8 cellular contexts compared by ENCODE assay signal in genomic region chr1:202807926-202808757, GRCh38. TPM values are rescaled to one million over a fixed set of nuclear protein-coding genes. Genes with fewer than 3 reads are reported as not detected.
DNase-seq lines count a peak whose midpoint lies in the region; ATAC-seq, FAIRE-seq and TF ChIP-seq lines count a peak whose summit lies in the region.

Gene KDM5B, minus strand, starts transcription at chr1:202808421. Its CDS starts 116 bp downstream, at chr1:202808305.

- peak; percentile 71 for DNase-seq in A673 (ENCODE audit: low spot score)
- peak; percentile 86 for DNase-seq in GM23248
- no peak for DNase-seq in NT2/D1 (ENCODE audit: low read depth, low spot score)
- DNase-seq in activated CD8-positive, alpha-beta memory T cell treated with anti-CD3 and anti-CD28 coated beads, Interleukin-2, amount 50 U/mL, for 48 hours, result peak; percentile 79
- peak; percentile 59 for DNase-seq in endothelial cell of umbilical vein (ENCODE audit: low read depth, low spot score)
- DNase-seq in mesenteric fat pad (ENCODE audit: low spot score), result no peak
- DNase-seq in stimulated activated CD8-positive, alpha-beta memory T cell treated with anti-CD3 and anti-CD28 coated beads, Interleukin-15, amount 100 ng/mL, for 1 hour (ENCODE audit: low read depth), result peak; percentile 34

- in situ Hi-C loops in GM23248 (cut with MboI), result no loop called here

- TF ChIP-seq POLR2A in endothelial cell of umbilical vein (IDR thresholded peaks at IDR 0.05; ENCODE audit: low read depth, low read length), result peak; percentile 86

- no peaks in the 10 kb centered on the region for H3K9me1 ChIP-seq in endothelial cell of umbilical vein (replicated peaks; ENCODE audit: control insufficient read depth, extremely low read depth, insufficient read depth, low read length)

- no peak for TF ChIP-seq CTCF in A673 (conservative IDR thresholded peaks at IDR 0.05; ENCODE audit: low read depth, low read length)
- no peak for TF ChIP-seq CTCF in endothelial cell of umbilical vein (IDR thresholded peaks at IDR 0.05; ENCODE audit: extremely low read depth in 1 of 2, insufficient read depth in 1 of 2, low read depth in 1 of 2, low read length in 2 of 2)

- no peak for ATAC-seq in HG03139 (IDR thresholded peaks at IDR 0.05; ENCODE audit: unreplicated experiment)

- peaks cover 43% of the 10 kb centered on the region for H3F3A ChIP-seq in GM23248 (ENCODE audit: insufficient read depth)

- no peaks in the 10 kb centered on the region for H3K9me2 ChIP-seq in GM23248 (ENCODE audit: insufficient read depth)

- WGBS in GM23248 (ENCODE audit: low coverage in 1 of 2, low lambda C conversion rate in 2 of 2, missing lambda C conversion rate in 2 of 2), 2 experiments, result 1 to 2% methylated on average over 56 to 79 of the region's 84 CpGs

- POLR2A ChIA-PET in A673 (lab: Charles Lee; ENCODE audit: low non-redundant PET) (no interaction called here), endothelial cell of umbilical vein (lab: Charles Lee) (interaction anchor here (0.7 kb wide), 1 partner anchor 83 kb away, joined by 3 read pairs; no protein-coding TSS in a partner anchor)

- H3K4me2 ChIP-seq in GM23248 (ENCODE audit: unreplicated experiment), result peak within 1 kb of the TSS; percentile 98
- H3K4me2 ChIP-seq in endothelial cell of umbilical vein (ENCODE audit: insufficient read depth, low read length), result peak within 1 kb of the TSS; percentile 65

- no peaks in the 10 kb centered on the region for H3K27me3 ChIP-seq in A673 (replicated peaks; ENCODE audit: insufficient read depth, low read depth, low read length, poor library complexity)
- H3K27me3 ChIP-seq in GM23248 (replicated peaks; ENCODE audit: insufficient read depth), result no peaks in the 10 kb centered on the region
- H3K27me3 ChIP-seq in NT2/D1 (ENCODE audit: insufficient read depth, insufficient read length), result peaks cover 43% of the 10 kb centered on the region
- peaks cover 9% of the 10 kb centered on the region in 2 experiments for H3K27me3 ChIP-seq in endothelial cell of umbilical vein (ENCODE audit: control insufficient read depth in 2 of 2, insufficient read depth in 2 of 2, low read length in 2 of 2)

- H3K79me2 ChIP-seq in GM23248 (ENCODE audit: insufficient read depth) (peaks cover 48% of the 10 kb centered on the region), endothelial cell of umbilical vein (ENCODE audit: control insufficient read depth, insufficient read depth, low read length) (peaks cover 48% of the 10 kb centered on the region)

- BruUV-seq in A673 (replicated peaks; lab: Mats Ljungman, UMichigan), result no TSS peak
- BruUV-seq in endothelial cell of umbilical vein (replicated peaks; lab: Mats Ljungman, UMichigan), result no TSS peak

- H3K4me1 ChIP-seq in A673 (ENCODE audit: insufficient read depth, low read length, poor library complexity, severe bottlenecking) (peaks cover 27% of the 10 kb centered on the region), GM23248 (ENCODE audit: insufficient read depth) (peaks cover 44% of the 10 kb centered on the region), NT2/D1 (ENCODE audit: insufficient read depth, insufficient read length) (peaks cover 10% of the 10 kb centered on the region), endothelial cell of umbilical vein (ENCODE audit: control insufficient read depth, extremely low read depth, insufficient read depth, low read length) (peaks cover 13% of the 10 kb centered on the region)

- H3K9me3 ChIP-seq in A673 (ENCODE audit: low read depth, low read length, poor library complexity, severe bottlenecking), result no peaks in the 10 kb centered on the region
- H3K9me3 ChIP-seq in GM23248 (ENCODE audit: low read depth), result no peaks in the 10 kb centered on the region
- H3K9me3 ChIP-seq in NT2/D1 (ENCODE audit: insufficient read depth, low read length), result no peaks in the 10 kb centered on the region
- H3K9me3 ChIP-seq in endothelial cell of umbilical vein (replicated peaks; ENCODE audit: control insufficient read depth, insufficient read depth, low read length), result no peaks in the 10 kb centered on the region

- H3K27ac ChIP-seq in A673 (ENCODE audit: low read depth, low read length, poor library complexity, severe bottlenecking) (peak within 1 kb of the TSS; percentile 89), GM23248 (peak within 1 kb of the TSS; percentile 85), endothelial cell of umbilical vein (ENCODE audit: insufficient read depth, low read depth, low read length) (peak within 1 kb of the TSS; percentile 20)

- H4K20me1 ChIP-seq in GM23248 (ENCODE audit: insufficient read depth) (peaks cover 25% of the 10 kb centered on the region), endothelial cell of umbilical vein (replicated peaks; ENCODE audit: control insufficient read depth, extremely low read depth, insufficient read depth, low read length) (peaks cover 8% of the 10 kb centered on the region)

- H3K9ac ChIP-seq in GM23248, result peak within 1 kb of the TSS; percentile 98
- peak within 1 kb of the TSS; percentile 98 for H3K9ac ChIP-seq in NT2/D1 (ENCODE audit: insufficient read length, low read depth)
- H3K9ac ChIP-seq in endothelial cell of umbilical vein (replicated peaks; ENCODE audit: extremely low read depth, insufficient read depth, low read length), result peak within 1 kb of the TSS; percentile 76

- H3K4me3 ChIP-seq in A673 (ENCODE audit: low read depth, low read length, poor library complexity, severe bottlenecking) (peak within 1 kb of the TSS; percentile 96), GM23248 (peak within 1 kb of the TSS; percentile 94), NT2/D1 (ENCODE audit: insufficient read length, low read depth) (peak within 1 kb of the TSS; percentile 93), endothelial cell of umbilical vein (replicated peaks in 1 of 3; ENCODE audit: insufficient read depth in 1 of 3, low read depth in 1 of 3, low read length in 3 of 3) (peak within 1 kb of the TSS; percentile 71 to 99 (median 93))

- dilution Hi-C loops in endothelial cell of umbilical vein (cut with MboI; ENCODE audit: extremely low pct_ligation_motif_present, low sequenced_read_pairs), result no loop called here

- FAIRE-seq in endothelial cell of umbilical vein (lab: Jason Lieb, UNC), result peak; percentile 73

- peak within 1 kb of the TSS; percentile 92 for H2AFZ ChIP-seq in GM23248
- peak within 1 kb of the TSS; percentile 64 for H2AFZ ChIP-seq in endothelial cell of umbilical vein (ENCODE audit: low read depth, low read length)

- CTCF ChIA-PET in A673 (lab: Charles Lee) (interaction anchor here (0.6 kb wide), 1 partner anchor 88 kb away, joined by 3 read pairs; no protein-coding TSS in a partner anchor), endothelial cell of umbilical vein (lab: Charles Lee) (interaction anchor here (1.1 kb wide), 1 partner anchor 44 kb away, joined by 3 read pairs; no protein-coding TSS in a partner anchor)

- no peaks in the 10 kb centered on the region for H3K36me3 ChIP-seq in A673 (ENCODE audit: insufficient read depth, low read length, poor library complexity, severe bottlenecking)
- H3K36me3 ChIP-seq in GM23248 (ENCODE audit: low read depth), result no peaks in the 10 kb centered on the region
- H3K36me3 ChIP-seq in NT2/D1 (ENCODE audit: insufficient read depth, insufficient read length, low read length), result no peaks in the 10 kb centered on the region
- no peaks in the 10 kb centered on the region for H3K36me3 ChIP-seq in endothelial cell of umbilical vein (ENCODE audit: control insufficient read depth in 2 of 2, extremely low read depth in 1 of 2, insufficient read depth in 2 of 2, low read length in 2 of 2)

- intact Hi-C loops in A673 (cut with micrococcal nuclease; ENCODE audit: unreplicated experiment), result no loop called here
- intact Hi-C loops in endothelial cell of umbilical vein (cut with micrococcal nuclease), result no loop called here

TF ChIP-seq in endothelial cell of umbilical vein, 7 proteins besides CTCF, POLR2A, EP300 and RAD21:
- peak; percentile 91 for TF ChIP-seq POLR2AphosphoS5 (IDR thresholded peaks at IDR 0.05; ENCODE audit: insufficient read depth, low read depth, low read length)
- no peak for TF ChIP-seq EZH2 (IDR thresholded peaks at IDR 0.05; ENCODE audit: borderline replicate concordance, low read depth, low read length, severe bottlenecking)
- TF ChIP-seq FOS (IDR thresholded peaks at IDR 0.05; ENCODE audit: borderline replicate concordance, insufficient read depth, low read length), result no peak

RNA-seq across cellular contexts. Expression of gene KDM5B, which starts in this region (rescaled TPM):
- total RNA-seq in A673 (2021) (71.2 and 73.8 TPM in 2 replicates), endothelial cell of umbilical vein (65.5 and 69.8 TPM in 2 replicates), mesenteric fat pad (33.4 TPM)
- 64.3 and 74.7 TPM in 2 replicates for total RNA-seq in GM23248 (2014; rRNA removed; shearing (Covaris generic))
- polyA plus RNA-seq in GM23248 (2016; fragmentation: Nextera tagmentation; extraction: Ambion mirVana) (74.4 and 79.5 TPM in 2 replicates), endothelial cell of umbilical vein (25.2 and 25.9 TPM in 2 replicates)
- 25.9 and 28.8 TPM in 2 replicates for polyA plus RNA-seq in endothelial cell of umbilical vein (2011; cell fraction: cytosol; rRNA removed)
- 85.8 and 87.1 TPM in 2 replicates for polyA plus RNA-seq in endothelial cell of umbilical vein (2011; cell fraction: nucleus; rRNA removed)
- polyA plus RNA-seq in endothelial cell of umbilical vein (2012), result 33.0 and 34.5 TPM in 2 replicates
- polyA minus RNA-seq in endothelial cell of umbilical vein, result 107 and 108 TPM in 2 replicates
- 14.7 TPM for polyA minus RNA-seq in endothelial cell of umbilical vein (2011; cell fraction: cytosol; rRNA and poly(A)+ RNA removed)
- 138 and 155 TPM in 2 replicates for polyA minus RNA-seq in endothelial cell of umbilical vein (2011; cell fraction: nucleus; rRNA and poly(A)+ RNA removed)

Comparison
In these comparisons a context has a peak if more than half of its experiments do, and no peak if none do; other contexts are left out.
1. DNase-seq: peak in A673 (single experiment), GM23248 (single experiment), activated CD8-positive, alpha-beta memory T cell treated with anti-CD3 and anti-CD28 coated beads, Interleukin-2, amount 50 U/mL, for 48 hours (single experiment), endothelial cell of umbilical vein (single experiment) and stimulated activated CD8-positive, alpha-beta memory T cell treated with anti-CD3 and anti-CD28 coated beads, Interleukin-15, amount 100 ng/mL, for 1 hour (single experiment); none in NT2/D1 (single experiment) and mesenteric fat pad (single experiment).
2. H3K27ac ChIP-seq: peak in every context shown above with its lines; median percentile 89 in A673; 85 in GM23248; 20 in endothelial cell of umbilical vein.
3. Peak in every context shown above with its lines, with median percentiles within 50 percentile points of each other: H3K4me3 ChIP-seq and H3K9ac ChIP-seq.